Comparison of ENCODE assay signal across 1 cellular context in genomic region chr2:176001281-176001902, GRCh38.
TF ChIP-seq lines count a peak whose summit lies in the region.

No MANE protein-coding gene starts in this region.

TF ChIP-seq in K562, 482 proteins besides CTCF, POLR2A, EP300 and RAD21 (continued from another document and continues in another):
- TF ChIP-seq VEZF1 (CRISPR knock-in tag; IDR thresholded peaks at IDR 0.05) (no peak), EWSR1 (IDR thresholded peaks at IDR 0.05; ENCODE audit: borderline replicate concordance, low read depth, partially characterized antibody) (no peak), ELF4 (CRISPR knock-in tag; IDR thresholded peaks at IDR 0.05) (no peak), RB1 (IDR thresholded peaks at IDR 0.05; ENCODE audit: low read depth) (0 out of 2 replicates have a peak, but pooled peaks have one; percentile 3), MCM5 (IDR thresholded peaks at IDR 0.05; ENCODE audit: low read depth) (no peak), MECOM (CRISPR knock-in tag; IDR thresholded peaks at IDR 0.05) (no peak), SIN3A (IDR thresholded peaks at IDR 0.05; ENCODE audit: borderline replicate concordance in 2 of 2, control insufficient read depth in 1 of 2, low read depth in 2 of 2, low read length in 2 of 2) (peak in 1 of 2 experiments; percentile 88; a peak in 3 of 4 replicates), E2F3 (CRISPR knock-in tag; IDR thresholded peaks at IDR 0.05) (no peak), U2AF1 (optimal IDR thresholded peaks at IDR 0.05; ENCODE audit: low read depth, low read length) (no peak), ETV1 (tag; conservative IDR thresholded peaks at IDR 0.05; ENCODE audit: low read depth) (0 out of 2 replicates have a peak, but pooled peaks have one; percentile 7), LEF1 (IDR thresholded peaks at IDR 0.05) (peak; percentile 40; the same call in 1 of the 2 replicates), NBN (IDR thresholded peaks at IDR 0.05; ENCODE audit: low read depth) (0 out of 2 replicates have a peak, but pooled peaks have one; percentile 38), ATF7 (IDR thresholded peaks at IDR 0.05) (no peak), GATA2 (CRISPR knock-in tag; IDR thresholded peaks at IDR 0.05) (no peak), ZNF57 (CRISPR knock-in tag; IDR thresholded peaks at IDR 0.05) (no peak), RERE (CRISPR knock-in tag; IDR thresholded peaks at IDR 0.05; ENCODE audit: borderline replicate concordance) (no peak), EHMT2 (IDR thresholded peaks at IDR 0.05) (0 out of 2 replicates have a peak, but pooled peaks have one; percentile 45), SAP30 (IDR thresholded peaks at IDR 0.05; ENCODE audit: borderline replicate concordance, insufficient read depth, low read depth, low read length, poor library complexity, severe bottlenecking) (peak; percentile 24), CHD7 (IDR thresholded peaks at IDR 0.05; ENCODE audit: low read depth, low read length) (no peak), ATF1 (CRISPR knock-in tag; IDR thresholded peaks at IDR 0.05) (no peak), ATF1 (tag; IDR thresholded peaks at IDR 0.05) (no peak), NFE2 (IDR thresholded peaks at IDR 0.05; ENCODE audit: low read depth) (peak; percentile 52; the same call in 1 of the 2 replicates), PML (IDR thresholded peaks at IDR 0.05; ENCODE audit: low read length) (no peak), SNIP1 (IDR thresholded peaks at IDR 0.05; ENCODE audit: low read depth) (no peak), ZNF197 (CRISPR knock-in tag; IDR thresholded peaks at IDR 0.05; ENCODE audit: low read depth) (0 out of 2 replicates have a peak, but pooled peaks have one; percentile 44), DACH1 (IDR thresholded peaks at IDR 0.05; ENCODE audit: partially characterized antibody) (no peak), YBX1 (IDR thresholded peaks at IDR 0.05) (no peak), SMARCE1 (IDR thresholded peaks at IDR 0.05) (peak; percentile 46), TFAP4 (CRISPR knock-in tag; IDR thresholded peaks at IDR 0.05; ENCODE audit: borderline replicate concordance) (no peak; the same call in 1 of the 2 replicates), ZNF511 (CRISPR knock-in tag; IDR thresholded peaks at IDR 0.05) (0 out of 2 replicates have a peak, but pooled peaks have one; percentile 2), ZNF274 (IDR thresholded peaks at IDR 0.05; ENCODE audit: borderline replicate concordance, low read depth, low read length) (no peak), RCOR1 (IDR thresholded peaks at IDR 0.05; ENCODE audit: borderline replicate concordance in 1 of 2, low read depth in 2 of 2, low read length in 2 of 2) (no peak; a peak in 1 of 4 replicates), TBP (optimal IDR thresholded peaks at IDR 0.05; ENCODE audit: low read depth, low read length) (peak; percentile 57), ZNF639 (CRISPR knock-in tag; conservative IDR thresholded peaks at IDR 0.05 in 1 of 2, IDR thresholded peaks at IDR 0.05 in 1 of 2) (no peak), HMG20A (CRISPR knock-in tag; conservative IDR thresholded peaks at IDR 0.05) (no peak), ZNF436 (CRISPR knock-in tag; IDR thresholded peaks at IDR 0.05) (no peak), FOXK1 (CRISPR knock-in tag; IDR thresholded peaks at IDR 0.05; ENCODE audit: borderline replicate concordance) (peak; percentile 29; the same call in 1 of the 2 replicates), CREB5 (CRISPR knock-in tag; IDR thresholded peaks at IDR 0.05) (no peak), MTA1 (IDR thresholded peaks at IDR 0.05; ENCODE audit: borderline replicate concordance) (no peak), ZNF354B (CRISPR knock-in tag; IDR thresholded peaks at IDR 0.05) (no peak), RBM34 (IDR thresholded peaks at IDR 0.05; ENCODE audit: borderline replicate concordance, insufficient read depth, low read length) (no peak)
